ENCODE assay signal across 17 cellular contexts in genomic region chr12:89800435-89800834, GRCh38.
DNase-seq lines count a peak whose midpoint lies in the region; ATAC-seq and TF ChIP-seq lines count a peak whose summit lies in the region.
"Had no signal": no experiment of that assay in that cellular context is flagged by ENCODE, and none has a peak within 500 bp of the region (broad histone marks: within the 10 kb centered on the region; RNA-seq: fewer than 3 reads in every experiment).

No MANE protein-coding gene starts in this region.

- ATAC-seq in HG02885 (IDR thresholded peaks at IDR 0.05; ENCODE audit: poor library complexity, unreplicated experiment) (peak; percentile 49), SK-N-SH treated with all-trans-retinoic acid at 6 μM for 48 hours (peak; percentile 99)
- ATAC-seq: HCT116, HepG2 had no signal

- no peak for TF ChIP-seq POLR2A in erythroblast (IDR thresholded peaks at IDR 0.05; ENCODE audit: low read length)

- DNase-seq in erythroblast (lab: John Stamatoyannopoulos, UW), result peak; percentile 93 to 94
- DNase-seq in NCI-H1105 treated with DMSO at 0.1 percent for 48 hours (lab: John Stamatoyannopoulos, UW), result no peak
- no peak for DNase-seq in medulla oblongata (ENCODE audit: extremely low spot score)
- DNase-seq in activated gamma-delta T cell (lab: John Stamatoyannopoulos, UW), result no peak
- no peak for DNase-seq in NCI-H146 (lab: John Stamatoyannopoulos, UW)
- DNase-seq: Calu3; CD4-positive, alpha-beta T cell; DMS53; MG63; NCI-H1092; NCI-H1694 treated with DMSO at 0.1 percent for 48 hours; NCI-H345; NCI-H748 treated with DMSO at 0.1 percent for 48 hours had no signal

TF ChIP-seq in SK-N-SH treated with all-trans-retinoic acid at 6 μM for 48 hours, 23 proteins besides CTCF, POLR2A, EP300 and RAD21:
- peak; percentile 52 for TF ChIP-seq ISL1 (CRISPR knock-in tag; IDR thresholded peaks at IDR 0.05)
- no peak; the same call in 1 of the 2 replicates for TF ChIP-seq ZNF70 (CRISPR knock-in tag; IDR thresholded peaks at IDR 0.05)
- no peak for TF ChIP-seq ARNTL (CRISPR knock-in tag; IDR thresholded peaks at IDR 0.05; ENCODE audit: borderline replicate concordance, low read depth)
- 0 out of 2 replicates have a peak, but pooled peaks have one; percentile 36 for TF ChIP-seq ZFP3 (CRISPR knock-in tag; IDR thresholded peaks at IDR 0.05)
- TF ChIP-seq ZC3H10 (CRISPR knock-in tag; IDR thresholded peaks at IDR 0.05), result no peak

Comparison
In these comparisons a context has a peak if more than half of its experiments do, and no peak if none do; other contexts are left out.
1. DNase-seq: peak in erythroblast (2 of 2); none in NCI-H1105 treated with DMSO at 0.1 percent for 48 hours (single experiment), medulla oblongata (single experiment), activated gamma-delta T cell (single experiment) and NCI-H146 (single experiment).